Comparison of ENCODE assay signal across 8 cellular contexts in the genomic region with DNA sequence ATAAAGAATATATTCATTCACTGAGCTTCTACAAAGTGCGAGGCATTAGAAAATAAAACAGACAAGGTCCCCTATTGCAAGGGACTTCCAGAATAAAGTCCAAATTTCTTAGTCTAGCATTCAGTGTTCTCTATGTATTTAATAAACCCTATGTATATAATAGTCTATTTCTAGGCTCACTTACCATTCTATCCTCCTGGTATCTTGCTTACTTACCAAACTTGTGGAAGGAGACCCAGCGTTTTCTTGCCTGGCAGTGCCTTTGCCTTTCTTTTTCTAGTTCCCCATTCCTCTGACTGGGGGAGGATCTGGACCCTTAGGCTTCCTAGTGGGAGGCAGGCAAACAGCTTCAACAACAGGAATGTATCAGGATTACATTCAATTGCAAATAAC. TPM values are rescaled to one million over a fixed set of nuclear protein-coding genes. Genes with fewer than 3 reads are reported as not detected.
DNase-seq lines count a peak whose midpoint lies in the region; ATAC-seq and TF ChIP-seq lines count a peak whose summit lies in the region.

No MANE protein-coding gene starts in this region.

- H3K27ac ChIP-seq in 22Rv1 (peak overlapping the region; percentile 79), HUES64 (ENCODE audit: low read depth, low read length) (no peak overlapping the region; the same call in 1 of the 2 replicates), body of pancreas (peak overlapping the region in 3 of 4 donors; percentile 88 to 95 (median 90)), mucosa of rectum (ENCODE audit: low read depth in 2 of 2, low read length in 2 of 2) (peak overlapping the region; percentile 95 to 96)

- H3K9me3 ChIP-seq in HUES64 (ENCODE audit: insufficient read depth, low read depth, low read length) (no peaks in the 10 kb centered on the region), body of pancreas (no peaks in the 10 kb centered on the region), mucosa of rectum (ENCODE audit: control insufficient read depth in 2 of 2, low read length in 2 of 2) (no peaks in the 10 kb centered on the region)

- H3K27me3 ChIP-seq in HUES64 (ENCODE audit: insufficient read depth, low read length) (peaks cover 27% of the 10 kb centered on the region), body of pancreas (no peaks in the 10 kb centered on the region), mucosa of rectum (ENCODE audit: control insufficient read depth in 2 of 2, insufficient read depth in 2 of 2, low read length in 2 of 2) (no peaks in the 10 kb centered on the region)

- no peak overlapping the region for H3K9ac ChIP-seq in HUES64 (ENCODE audit: low read depth, low read length)
- H3K9ac ChIP-seq in mucosa of rectum (ENCODE audit: low read depth in 1 of 2, low read length in 2 of 2) = no peak overlapping the region

- H3K4me3 ChIP-seq in HUES64 (ENCODE audit: low read length) (peak overlapping the region; percentile 91), body of pancreas (no peak overlapping the region), mucosa of rectum (ENCODE audit: low read length in 2 of 2) (peak overlapping the region; percentile 79 to 82)

- WGBS in HUES64 = 51% methylated on average over 2 of the region's 2 CpGs
- 31 to 35% methylated on average over 2 of the region's 2 CpGs for WGBS in body of pancreas, 2 donors

- no peak for TF ChIP-seq POLR2A in body of pancreas (IDR thresholded peaks at IDR 0.05)

- intact Hi-C loops in body of pancreas (cut with DNase I) = no loop called here

- peaks cover 14% of the 10 kb centered on the region for H3K4me1 ChIP-seq in HUES64 (ENCODE audit: insufficient read depth, low read length)
- peaks cover 25% of the 10 kb centered on the region for H3K4me1 ChIP-seq in body of pancreas
- H3K4me1 ChIP-seq in mucosa of rectum (ENCODE audit: control insufficient read depth in 2 of 2, insufficient read depth in 2 of 2, low read length in 2 of 2) = peaks cover 13 to 14% of the 10 kb centered on the region in 2 donors

- no peak for TF ChIP-seq CTCF in 22Rv1 (IDR thresholded peaks at IDR 0.05)
- no peak for TF ChIP-seq CTCF in body of pancreas (IDR thresholded peaks at IDR 0.05)

- DNase-seq in body of pancreas (no peak), SK-N-DZ (ENCODE audit: low spot score) (no peak), hepatic stellate cell (ENCODE audit: low spot score) (no peak), putamen (ENCODE audit: low spot score) (no peak)

- ATAC-seq in body of pancreas (no peak), GM18873 (IDR thresholded peaks at IDR 0.05; ENCODE audit: low FRiP score, unreplicated experiment) (no peak)

- H3K36me3 ChIP-seq in HUES64 (ENCODE audit: insufficient read depth, low read length) (no peaks in the 10 kb centered on the region), body of pancreas (replicated peaks in 1 of 2; ENCODE audit: insufficient read depth in 1 of 2, low read depth in 2 of 2) (no peaks in the 10 kb centered on the region), mucosa of rectum (ENCODE audit: control insufficient read depth in 2 of 2, insufficient read depth in 2 of 2, low read length in 2 of 2) (no peaks in the 10 kb centered on the region)

RNA-seq across cellular contexts. Expression of gene RNF19B, which starts 0.6 kb away (rescaled TPM):
- 9.8 TPM for polyA plus RNA-seq in HUES64 (2013, experiment 1 of 2)
- 9.4 TPM for polyA plus RNA-seq in HUES64 (2013, experiment 2 of 2)
- 10 to 100 TPM in 1 of 2 donors, 1 to 10 TPM in 1; 7.5 to 19.8 TPM for total RNA-seq in body of pancreas
- 7.3 and 7.5 TPM in 2 replicates for polyA plus RNA-seq in SK-N-DZ (2014; cell fraction: cytosol; rRNA removed)
- polyA plus RNA-seq in SK-N-DZ (2014; cell fraction: nucleus; rRNA removed) = 3.3 and 3.9 TPM in 2 replicates

Comparison
In these comparisons a context has a peak if more than half of its experiments do, and no peak if none do; other contexts are left out.
1. H3K4me3 ChIP-seq: peak in HUES64 (single experiment) and mucosa of rectum (2 of 2); none in body of pancreas (0 of 2).